In the genomic region with DNA sequence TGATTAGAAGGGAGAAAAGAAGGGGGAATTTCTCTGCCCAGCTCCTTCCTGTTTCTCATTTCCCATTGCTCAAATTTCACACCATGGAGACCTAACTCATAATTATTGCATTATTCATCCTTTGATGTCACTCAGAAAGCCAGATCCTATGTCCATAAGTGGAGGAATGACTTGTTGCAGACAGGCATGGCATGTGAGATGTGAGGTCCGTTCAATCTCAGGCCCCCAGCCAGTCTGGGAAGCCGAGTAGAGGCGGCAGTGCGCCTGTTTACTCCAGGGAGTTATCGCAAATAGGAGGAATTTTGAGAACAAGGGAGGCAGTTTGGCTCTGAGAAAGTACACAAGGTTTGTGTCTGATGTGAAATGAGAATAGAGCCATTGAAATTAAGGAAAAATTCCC, we compare ENCODE assay signal across 1 cellular context.
TF ChIP-seq lines count a peak whose summit lies in the region.

No MANE protein-coding gene starts in this region.

TF ChIP-seq in SK-N-SH treated with all-trans-retinoic acid at 6 μM for 48 hours, 23 proteins besides CTCF, POLR2A, EP300 and RAD21 (continued from another document):
- TF ChIP-seq, protein P1, sequence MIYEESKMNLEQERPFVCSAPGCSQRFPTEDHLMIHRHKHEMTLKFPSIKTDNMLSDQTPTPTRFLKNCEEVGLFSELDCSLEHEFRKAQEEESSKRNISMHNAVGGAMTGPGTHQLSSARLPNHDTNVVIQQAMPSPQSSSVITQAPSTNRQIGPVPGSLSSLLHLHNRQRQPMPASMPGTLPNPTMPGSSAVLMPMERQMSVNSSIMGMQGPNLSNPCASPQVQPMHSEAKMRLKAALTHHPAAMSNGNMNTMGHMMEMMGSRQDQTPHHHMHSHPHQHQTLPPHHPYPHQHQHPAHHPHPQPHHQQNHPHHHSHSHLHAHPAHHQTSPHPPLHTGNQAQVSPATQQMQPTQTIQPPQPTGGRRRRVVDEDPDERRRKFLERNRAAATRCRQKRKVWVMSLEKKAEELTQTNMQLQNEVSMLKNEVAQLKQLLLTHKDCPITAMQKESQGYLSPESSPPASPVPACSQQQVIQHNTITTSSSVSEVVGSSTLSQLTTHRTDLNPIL (CRISPR knock-in tag; IDR thresholded peaks at IDR 0.05; ENCODE audit: low read depth): no peak
- TF ChIP-seq ZC3H10 (CRISPR knock-in tag; IDR thresholded peaks at IDR 0.05) (no peak), CSDC2 (CRISPR knock-in tag; IDR thresholded peaks at IDR 0.05) (no peak), ARNTL (CRISPR knock-in tag; IDR thresholded peaks at IDR 0.05; ENCODE audit: borderline replicate concordance, low read depth) (no peak), POU6F1 (CRISPR knock-in tag; IDR thresholded peaks at IDR 0.05; ENCODE audit: borderline replicate concordance, low read depth) (no peak), ESRRG (CRISPR knock-in tag; IDR thresholded peaks at IDR 0.05) (no peak)
